Comparison of ENCODE assay signal across 25 cellular contexts in the genomic region with DNA sequence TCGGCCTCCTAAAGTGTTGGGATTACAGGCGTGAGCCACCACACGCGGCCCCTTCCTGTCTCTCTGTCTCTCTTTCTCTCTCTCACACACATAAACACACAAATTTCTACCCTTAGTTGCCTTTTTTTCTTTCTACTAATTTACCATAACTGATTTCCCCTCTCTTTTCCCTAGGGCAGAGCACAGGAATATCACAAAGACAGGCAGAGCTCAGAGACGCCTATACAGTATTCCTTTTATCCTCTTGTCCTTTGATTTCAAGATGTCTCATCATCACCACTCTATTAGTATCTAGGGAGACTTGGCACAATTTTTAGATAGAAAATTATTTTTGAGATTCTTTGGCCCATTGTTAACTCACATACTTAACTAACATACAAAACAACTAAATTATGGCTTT.
"Had no signal": no experiment of that assay in that cellular context is flagged by ENCODE, and none has a peak within 500 bp of the region (broad histone marks: within the 10 kb centered on the region; RNA-seq: fewer than 3 reads in every experiment).

No MANE protein-coding gene starts in this region.

- H3K27ac Mint-ChIP-seq: memory B cell; natural killer cell; neural progenitor cell; stimulated activated memory B cell treated with anti-CD40 and anti-IgM and Interleukin-4, amounts not matched to agents 10 μg/mL and 1 μg/mL and 100 μg/mL, for 72 hours; type B pancreatic cell had no signal

- H3K36me3 ChIP-seq: colonic mucosa, esophagus squamous epithelium, neural progenitor cell, right atrium auricular region, spleen, tibial artery had no signal

- H3K9ac ChIP-seq: neural progenitor cell, parathyroid adenoma had no signal

- H3K27me3 Mint-ChIP-seq: progenitor cell of endocrine pancreas had no signal

- H3K4me1 Mint-ChIP-seq: natural killer cell had no signal

- H3K36me3 Mint-ChIP-seq: memory B cell; natural killer cell; stimulated activated memory B cell treated with anti-CD40 and anti-IgM and Interleukin-4, amounts not matched to agents 10 μg/mL and 1 μg/mL and 100 μg/mL, for 72 hours had no signal

- H3K79me2 ChIP-seq: parathyroid adenoma had no signal

- H3K4me3 ChIP-seq: colonic mucosa, esophagus squamous epithelium, lung, neural progenitor cell, right atrium auricular region, spleen, testis, tibial artery had no signal

- H2AFZ ChIP-seq: neural progenitor cell, parathyroid adenoma had no signal

- H3K4me3 Mint-ChIP-seq: memory B cell; natural killer cell; stimulated activated memory B cell treated with anti-CD40 and anti-IgM and Interleukin-4, amounts not matched to agents 10 μg/mL and 1 μg/mL and 100 μg/mL, for 72 hours; type B pancreatic cell had no signal

- H3K27ac ChIP-seq: colonic mucosa, esophagus squamous epithelium, neural progenitor cell, parathyroid adenoma, right atrium auricular region, spleen, testis, tibial artery had no signal

- FAIRE-seq: endothelial cell of umbilical vein, frontal cortex, keratinocyte had no signal

- H3K4me1 ChIP-seq: colonic mucosa, testis had no signal

- H3K27me3 ChIP-seq: right atrium auricular region, testis, tibial artery had no signal

- H3K9me3 ChIP-seq: colonic mucosa, esophagus squamous epithelium, right atrium auricular region, spleen, testis, tibial artery had no signal

- H3K9me3 Mint-ChIP-seq: memory B cell; neural progenitor cell; stimulated activated memory B cell treated with anti-CD40 and anti-IgM and Interleukin-4, amounts not matched to agents 10 μg/mL and 1 μg/mL and 100 μg/mL, for 72 hours had no signal

- DNase-seq: colonic mucosa; dermis blood vessel endothelial cell; effector memory CD4-positive, alpha-beta T cell; erythroblast; esophagus squamous epithelium; head of caudate nucleus; natural killer cell; spleen; stimulated activated CD4-positive, alpha-beta T cell treated with anti-CD3 and anti-CD28 coated beads, Interleukin-4, amount 100 ng/mL, for 4 hours; stimulated activated naive CD8-positive, alpha-beta T cell treated with anti-CD3 and anti-CD28 coated beads, Interleukin-15, Interleukin-2, amounts not matched to agents 100 U/mL and 50 U/mL, for 24 hours; substantia nigra; testis; tibial artery had no signal

- ATAC-seq: natural killer cell; sciatic nerve; stimulated activated memory B cell treated with anti-CD40 and anti-IgM and Interleukin-4, amounts not matched to agents 10 μg/mL and 1 μg/mL and 100 μg/mL, for 72 hours; stimulated activated naive CD8-positive, alpha-beta T cell treated with anti-CD3 and anti-CD28 coated beads, Interleukin-15, Interleukin-2, amounts not matched to agents 100 U/mL and 50 U/mL, for 24 hours had no signal

- H3K4me2 ChIP-seq: neural progenitor cell had no signal
